In the genomic region with DNA sequence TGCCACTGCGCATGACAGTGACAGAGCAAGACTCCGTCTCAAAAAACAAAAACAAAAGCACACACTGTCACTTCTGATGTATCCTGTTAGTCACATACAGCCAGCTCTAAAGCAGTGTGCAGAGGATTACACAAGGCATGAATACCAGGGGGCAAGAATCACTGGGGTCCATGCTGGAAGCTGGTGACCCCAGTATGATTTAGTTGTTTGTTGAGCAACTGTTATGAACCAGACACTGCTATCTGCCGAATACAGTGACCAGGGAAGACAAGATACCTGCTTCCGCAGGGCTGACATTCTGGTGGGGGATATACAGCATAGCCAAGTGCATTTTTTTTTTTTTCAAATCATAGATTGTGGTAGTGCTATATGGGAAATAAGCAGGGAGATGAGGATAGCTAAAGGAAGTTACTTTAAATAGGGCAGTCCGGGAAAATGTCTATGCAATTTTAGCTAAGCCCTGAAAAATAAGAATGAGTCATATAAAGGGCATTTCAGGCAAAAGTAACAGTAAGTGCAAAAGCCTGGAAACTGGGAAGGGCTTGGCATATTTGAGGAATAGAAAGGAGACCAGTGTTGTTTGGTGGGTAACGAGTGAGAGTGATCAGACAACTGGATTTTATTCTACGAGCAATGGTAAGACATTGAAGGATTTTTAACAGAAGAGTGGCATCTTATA, we compare ENCODE assay signal across 1 cellular context.
A peak's percentile ranks its signal among the peaks of the same experiment; 100 is the strongest.
TF ChIP-seq lines count a peak whose summit lies in the region.

No MANE protein-coding gene starts in this region.

TF ChIP-seq in SK-N-SH, 30 proteins besides CTCF, POLR2A, EP300 and RAD21 (continued from another document):
- TF ChIP-seq, protein P1, sequence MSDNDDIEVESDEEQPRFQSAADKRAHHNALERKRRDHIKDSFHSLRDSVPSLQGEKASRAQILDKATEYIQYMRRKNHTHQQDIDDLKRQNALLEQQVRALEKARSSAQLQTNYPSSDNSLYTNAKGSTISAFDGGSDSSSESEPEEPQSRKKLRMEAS (IDR thresholded peaks at IDR 0.05; ENCODE audit: low read depth) = 0 out of 2 replicates have a peak, but pooled peaks have one; percentile 18
- TF ChIP-seq FOSL2 (IDR thresholded peaks at IDR 0.05; ENCODE audit: borderline replicate concordance, low read depth) = peak; percentile 75
- peak; percentile 18; the same call in 1 of the 2 replicates for TF ChIP-seq TCF12 (IDR thresholded peaks at IDR 0.05)
- TF ChIP-seq MXI1 (IDR thresholded peaks at IDR 0.05; ENCODE audit: low read depth, low read length) = no peak
- TF ChIP-seq EZH2phosphoT487 (IDR thresholded peaks at IDR 0.05; ENCODE audit: borderline replicate concordance, low read depth) = no peak
- TF ChIP-seq, protein P2, sequence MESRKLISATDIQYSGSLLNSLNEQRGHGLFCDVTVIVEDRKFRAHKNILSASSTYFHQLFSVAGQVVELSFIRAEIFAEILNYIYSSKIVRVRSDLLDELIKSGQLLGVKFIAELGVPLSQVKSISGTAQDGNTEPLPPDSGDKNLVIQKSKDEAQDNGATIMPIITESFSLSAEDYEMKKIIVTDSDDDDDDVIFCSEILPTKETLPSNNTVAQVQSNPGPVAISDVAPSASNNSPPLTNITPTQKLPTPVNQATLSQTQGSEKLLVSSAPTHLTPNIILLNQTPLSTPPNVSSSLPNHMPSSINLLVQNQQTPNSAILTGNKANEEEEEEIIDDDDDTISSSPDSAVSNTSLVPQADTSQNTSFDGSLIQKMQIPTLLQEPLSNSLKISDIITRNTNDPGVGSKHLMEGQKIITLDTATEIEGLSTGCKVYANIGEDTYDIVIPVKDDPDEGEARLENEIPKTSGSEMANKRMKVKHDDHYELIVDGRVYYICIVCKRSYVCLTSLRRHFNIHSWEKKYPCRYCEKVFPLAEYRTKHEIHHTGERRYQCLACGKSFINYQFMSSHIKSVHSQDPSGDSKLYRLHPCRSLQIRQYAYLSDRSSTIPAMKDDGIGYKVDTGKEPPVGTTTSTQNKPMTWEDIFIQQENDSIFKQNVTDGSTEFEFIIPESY (IDR thresholded peaks at IDR 0.05; ENCODE audit: borderline replicate concordance, low read depth) = no peak
- TF ChIP-seq RFX5 (IDR thresholded peaks at IDR 0.05; ENCODE audit: low read length) = no peak
